Comparison of ENCODE assay signal across 11 cellular contexts in genomic region chr7:2811476-2812118, GRCh38. TPM values are rescaled to one million over a fixed set of nuclear protein-coding genes. Genes with fewer than 3 reads are reported as not detected.
A peak's percentile ranks its signal among the peaks of the same experiment; 100 is the strongest.
DNase-seq lines count a peak whose midpoint lies in the region; ATAC-seq and TF ChIP-seq lines count a peak whose summit lies in the region.
"Had no signal": no experiment of that assay in that cellular context is flagged by ENCODE, and none has a peak within 500 bp of the region (broad histone marks: within the 10 kb centered on the region; RNA-seq: fewer than 3 reads in every experiment).

No MANE protein-coding gene starts in this region.

- CTCF ChIA-PET in CD4-positive, alpha-beta memory T cell (lab: Charles Lee; ENCODE audit: partially characterized antibody), result no interaction called here

- no peak overlapping the region for H2AFZ ChIP-seq in MM.1S (ENCODE audit: low read length)

- H3K36me3 ChIP-seq in vagina (no peaks in the 10 kb centered on the region), MM.1S (replicated peaks; ENCODE audit: insufficient read depth, low read length) (no peaks in the 10 kb centered on the region)
- H3K36me3 ChIP-seq in CD4-positive, alpha-beta memory T cell (ENCODE audit: insufficient read depth, low read length), result no peaks in the 10 kb centered on the region

- H3K9ac ChIP-seq in MM.1S (ENCODE audit: low read length), result no peak overlapping the region

- no peaks in the 10 kb centered on the region for H4K20me1 ChIP-seq in MM.1S (ENCODE audit: insufficient read depth, low read length)

- POLR2A ChIA-PET in CD4-positive, alpha-beta memory T cell (lab: Charles Lee; ENCODE audit: partially characterized antibody), result no interaction called here

- no peak overlapping the region for H3K4me3 Mint-ChIP-seq in nephron
- H3K4me3 Mint-ChIP-seq in CD4-positive, alpha-beta memory T cell, result peak overlapping the region in 1 of 8 donors; percentile 52

- H3F3A ChIP-seq in MM.1S (ENCODE audit: insufficient read depth, low read length), result no peaks in the 10 kb centered on the region

- peaks cover 78% of the 10 kb centered on the region for H3K4me1 Mint-ChIP-seq in nephron
- peaks cover 0 to 8% (median 6%) of the 10 kb centered on the region in 4 donors for H3K4me1 Mint-ChIP-seq in CD4-positive, alpha-beta memory T cell

- H3K27me3 Mint-ChIP-seq in nephron (ENCODE audit: low read depth), result no peaks in the 10 kb centered on the region
- no peaks in the 10 kb centered on the region for H3K27me3 Mint-ChIP-seq in CD4-positive, alpha-beta memory T cell

- H3K36me3 Mint-ChIP-seq in nephron (ENCODE audit: low read depth), result peaks cover 19% of the 10 kb centered on the region
- H3K36me3 Mint-ChIP-seq in CD4-positive, alpha-beta memory T cell, result peaks cover 5 to 7% of the 10 kb centered on the region in 2 donors
- H3K36me3 Mint-ChIP-seq: activated naive CD4-positive, alpha-beta T cell treated with anti-CD3 and anti-CD28 coated beads, Interleukin-2, amount 50 U/mL, for 72 hours had no signal

- H3K4me3 ChIP-seq in fibroblast of mammary gland (ENCODE audit: control insufficient read depth, low read depth, low read length), result peak overlapping the region; percentile 4
- H3K4me3 ChIP-seq in vagina, result peak overlapping the region; percentile 10 to 18
- no peak overlapping the region for H3K4me3 ChIP-seq in MM.1S (ENCODE audit: low read length)
- H3K4me3 ChIP-seq in CD4-positive, alpha-beta memory T cell (ENCODE audit: low read length in 2 of 2), result no peak overlapping the region

- no peak overlapping the region for H3K4me2 ChIP-seq in MM.1S (ENCODE audit: low read depth, low read length)

- peak; percentile 44 for DNase-seq in activated effector memory CD4-positive, alpha-beta T cell treated with anti-CD3 and anti-CD28 coated beads, Interleukin-2, amount 50 U/mL, for 16 hours
- no peak for DNase-seq in activated effector memory CD4-positive, alpha-beta T cell treated with Interleukin-2 at 50 U/mL for 16 hours
- DNase-seq in fibroblast of mammary gland (ENCODE audit: low read depth) (peak; percentile 56), vagina (ENCODE audit: extremely low spot score in 2 of 2) (no peak), MM.1S (no peak)
- no peak for DNase-seq in CD4-positive, alpha-beta memory T cell
- DNase-seq: 8988T, NCI-H69 had no signal

- peak overlapping the region; percentile 90 to 93 (median 91) for H3K27ac Mint-ChIP-seq in nephron
- H3K27ac Mint-ChIP-seq in CD4-positive, alpha-beta memory T cell, result no peak overlapping the region

- intact Hi-C loops in vagina (cut with DNase I), result no loop called here
- intact Hi-C loops in CD4-positive, alpha-beta memory T cell (cut with micrococcal nuclease), result no loop called here

- H3K9me3 Mint-ChIP-seq in nephron, result no peaks in the 10 kb centered on the region
- H3K9me3 Mint-ChIP-seq in CD4-positive, alpha-beta memory T cell, result no peaks in the 10 kb centered on the region
- H3K9me3 Mint-ChIP-seq: activated naive CD4-positive, alpha-beta T cell treated with anti-CD3 and anti-CD28 coated beads, Interleukin-2, amount 50 U/mL, for 72 hours had no signal

- H3K4me1 ChIP-seq in vagina (peaks cover 60% of the 10 kb centered on the region), MM.1S (ENCODE audit: low read length) (no peaks in the 10 kb centered on the region)
- H3K4me1 ChIP-seq in CD4-positive, alpha-beta memory T cell (ENCODE audit: insufficient read depth, low read length), result no peaks in the 10 kb centered on the region

- TF ChIP-seq CTCF in fibroblast of mammary gland (conservative IDR thresholded peaks at IDR 0.05; ENCODE audit: control insufficient read depth, insufficient read depth, low read depth, low read length) (no peak), nephron (IDR thresholded peaks at IDR 0.05; ENCODE audit: unreplicated experiment in 3 of 3) (no peak), vagina (IDR thresholded peaks at IDR 0.05) (no peak), MM.1S (IDR thresholded peaks at IDR 0.05; ENCODE audit: low read length) (no peak)

- H3K9me3 ChIP-seq in vagina (no peaks in the 10 kb centered on the region), MM.1S (replicated peaks; ENCODE audit: insufficient read depth, low read length) (no peaks in the 10 kb centered on the region)
- H3K9me3 ChIP-seq in CD4-positive, alpha-beta memory T cell (ENCODE audit: control insufficient read depth in 1 of 2, low read length in 2 of 2), result no peaks in the 10 kb centered on the region

- peaks cover 33% of the 10 kb centered on the region for H3K79me2 ChIP-seq in MM.1S (ENCODE audit: low read length)

- TF ChIP-seq POLR2A in vagina (IDR thresholded peaks at IDR 0.05), result no peak

- no peaks in the 10 kb centered on the region for H3K9me2 ChIP-seq in MM.1S (replicated peaks; ENCODE audit: insufficient read depth, low read length)

- H3K27ac ChIP-seq in vagina (peak overlapping the region; percentile 84), MM.1S (ENCODE audit: low read length) (no peak overlapping the region)
- no peak overlapping the region for H3K27ac ChIP-seq in CD4-positive, alpha-beta memory T cell (ENCODE audit: low read depth, low read length)

- ATAC-seq in GM18511 (IDR thresholded peaks at IDR 0.05; ENCODE audit: unreplicated experiment), result no peak
- ATAC-seq: activated naive CD4-positive, alpha-beta T cell treated with anti-CD3 and anti-CD28 coated beads, Interleukin-2, amount 50 U/mL, for 72 hours had no signal

- H3K27me3 ChIP-seq in vagina (no peaks in the 10 kb centered on the region), MM.1S (replicated peaks; ENCODE audit: insufficient read depth, low read length) (no peaks in the 10 kb centered on the region)
- H3K27me3 ChIP-seq in CD4-positive, alpha-beta memory T cell (ENCODE audit: insufficient read depth, low read length), result no peaks in the 10 kb centered on the region

RNA-seq across cellular contexts. Expression of gene GNA12, which starts 32.5 kb away (rescaled TPM):
- 29.5 TPM for total RNA-seq in vagina
- total RNA-seq in CD4-positive, alpha-beta memory T cell, result 10 to 100 TPM; 14.9 to 16.6 TPM
- polyA plus RNA-seq in CD4-positive, alpha-beta memory T cell, result 10 to 100 TPM in 1 of 2 donors, 1 to 10 TPM in 1; 4.4 to 10.2 TPM

Comparison
In these comparisons a context has a peak if more than half of its experiments do, and no peak if none do; other contexts are left out.
1. DNase-seq: peak in activated effector memory CD4-positive, alpha-beta T cell treated with anti-CD3 and anti-CD28 coated beads, Interleukin-2, amount 50 U/mL, for 16 hours (single experiment) and fibroblast of mammary gland (single experiment); none in activated effector memory CD4-positive, alpha-beta T cell treated with Interleukin-2 at 50 U/mL for 16 hours (single experiment), vagina (0 of 2), MM.1S (single experiment) and CD4-positive, alpha-beta memory T cell (0 of 5).
2. H3K4me3 ChIP-seq: peak in fibroblast of mammary gland (single experiment) and vagina (2 of 2); none in MM.1S (single experiment) and CD4-positive, alpha-beta memory T cell (0 of 2).
3. H3K27ac Mint-ChIP-seq: peak in nephron (3 of 3); none in CD4-positive, alpha-beta memory T cell (0 of 7).